Comparison of ENCODE assay signal across 29 cellular contexts in genomic region chr3:67388738-67389137, GRCh38.
DNase-seq lines count a peak whose midpoint lies in the region; ATAC-seq and TF ChIP-seq lines count a peak whose summit lies in the region.
"Had no signal": no experiment of that assay in that cellular context is flagged by ENCODE, and none has a peak within 500 bp of the region (broad histone marks: within the 10 kb centered on the region; RNA-seq: fewer than 3 reads in every experiment).

No MANE protein-coding gene starts in this region.

- DNase-seq in stimulated activated naive CD8-positive, alpha-beta T cell treated with anti-CD3 and anti-CD28 coated beads, Interleukin-15, Interleukin-2, amounts not matched to agents 100 U/mL and 50 U/mL, for 24 hours, result no peak
- no peak for DNase-seq in stimulated activated naive CD8-positive, alpha-beta T cell treated with anti-CD3 and anti-CD28 coated beads, Interleukin-15, amount 100 ng/mL, for 72 hours
- DNase-seq in endodermal cell, result no peak
- no peak for DNase-seq in HPDE6-E6E7 (ENCODE audit: extremely low spot score)
- DNase-seq: ACHN; activated CD4-positive, alpha-beta T cell treated with anti-CD3 and anti-CD28 coated beads for 1 hour; activated gamma-delta T cell treated with Interleukin-2 at 50 U/mL for 16 hours; amniotic stem cell; BE2C; cerebellar nuclear complex; COR-L47; GM23248; heart right ventricle; left ventricle myocardium inferior; mesenchymal stem cell; NCI-H1436 treated with DMSO at 0.1 percent for 48 hours; NCI-H226; NCI-H526 treated with DMSO at 0.1 percent for 48 hours; posterior cingulate gyrus; right cardiac atrium; stimulated activated CD4-positive, alpha-beta T cell treated with anti-CD3 and anti-CD28 coated beads, Interleukin-1b, Interleukin-23, amount 100 ng/mL, for 48 hours; SW 1271; thyroid gland; uterus had no signal

- no peak overlapping the region for H3K4me3 ChIP-seq in endodermal cell (ENCODE audit: low read length)
- H3K4me3 ChIP-seq: GM23248, heart right ventricle, left ventricle myocardium inferior, thyroid gland, uterus had no signal

- H3K4me3 Mint-ChIP-seq in stimulated activated naive CD8-positive, alpha-beta T cell treated with anti-CD3 and anti-CD28 coated beads, Interleukin-15, amount 100 ng/mL, for 72 hours, result peak overlapping the region in 1 of 2 donors; percentile 0
- no peak overlapping the region for H3K4me3 Mint-ChIP-seq in activated T-helper 17 cell treated with anti-CD3 and anti-CD28 coated beads, Interleukin-2, amount 50 U/mL, for 72 hours
- no peak overlapping the region for H3K4me3 Mint-ChIP-seq in endodermal cell
- H3K4me3 Mint-ChIP-seq: brain had no signal

- peaks cover 25% of the 10 kb centered on the region for H3K4me1 Mint-ChIP-seq in stimulated activated naive CD8-positive, alpha-beta T cell treated with anti-CD3 and anti-CD28 coated beads, Interleukin-15, amount 100 ng/mL, for 72 hours
- H3K4me1 Mint-ChIP-seq in activated T-helper 17 cell treated with anti-CD3 and anti-CD28 coated beads, Interleukin-2, amount 50 U/mL, for 72 hours, result peaks cover 23% of the 10 kb centered on the region
- peaks cover 10% of the 10 kb centered on the region for H3K4me1 Mint-ChIP-seq in endodermal cell

- ATAC-seq in stimulated activated naive CD8-positive, alpha-beta T cell treated with anti-CD3 and anti-CD28 coated beads, Interleukin-15, Interleukin-2, amounts not matched to agents 100 U/mL and 50 U/mL, for 24 hours, result peak; percentile 39
- ATAC-seq in stimulated activated naive CD8-positive, alpha-beta T cell treated with anti-CD3 and anti-CD28 coated beads, Interleukin-15, amount 100 ng/mL, for 72 hours, result no peak
- peak; percentile 3 for ATAC-seq in HG02610 (IDR thresholded peaks at IDR 0.05; ENCODE audit: unreplicated experiment)
- peak; percentile 62 for ATAC-seq in activated T-helper 17 cell treated with anti-CD3 and anti-CD28 coated beads, Interleukin-2, amount 50 U/mL, for 72 hours (replicated peaks)
- ATAC-seq in HG03354 (IDR thresholded peaks at IDR 0.05; ENCODE audit: poor library complexity, severe bottlenecking, unreplicated experiment), result no peak
- ATAC-seq: heart right ventricle, HepG2, right cardiac atrium had no signal

- peaks cover 18 to 21% of the 10 kb centered on the region in 2 donors for H3K9me3 Mint-ChIP-seq in stimulated activated naive CD8-positive, alpha-beta T cell treated with anti-CD3 and anti-CD28 coated beads, Interleukin-15, amount 100 ng/mL, for 72 hours
- peaks cover 5% of the 10 kb centered on the region for H3K9me3 Mint-ChIP-seq in activated T-helper 17 cell treated with anti-CD3 and anti-CD28 coated beads, Interleukin-2, amount 50 U/mL, for 72 hours
- H3K9me3 Mint-ChIP-seq in endodermal cell, result peaks cover 13% of the 10 kb centered on the region

- H3K27ac ChIP-seq in endodermal cell (ENCODE audit: low read depth, low read length), result no peak overlapping the region
- H3K27ac ChIP-seq: GM23248, heart right ventricle, left ventricle myocardium inferior, thyroid gland, uterus had no signal

- no peaks in the 10 kb centered on the region for H3K36me3 ChIP-seq in endodermal cell (ENCODE audit: control insufficient read depth, insufficient read depth, low read length)
- H3K36me3 ChIP-seq: BE2C, thyroid gland, uterus had no signal

- H3K9me3 ChIP-seq in endodermal cell (ENCODE audit: control insufficient read depth, low read length), result peaks cover 8% of the 10 kb centered on the region
- H3K9me3 ChIP-seq: BE2C, heart right ventricle, left ventricle myocardium inferior, thyroid gland, uterus had no signal

- no peaks in the 10 kb centered on the region for H3K27me3 Mint-ChIP-seq in stimulated activated naive CD8-positive, alpha-beta T cell treated with anti-CD3 and anti-CD28 coated beads, Interleukin-15, amount 100 ng/mL, for 72 hours
- H3K27me3 Mint-ChIP-seq in activated T-helper 17 cell treated with anti-CD3 and anti-CD28 coated beads, Interleukin-2, amount 50 U/mL, for 72 hours, result no peaks in the 10 kb centered on the region
- H3K27me3 Mint-ChIP-seq in endodermal cell (ENCODE audit: insufficient read depth), result peaks cover 8% of the 10 kb centered on the region

- peaks cover 4% of the 10 kb centered on the region for H3K4me1 ChIP-seq in endodermal cell (ENCODE audit: control insufficient read depth, insufficient read depth, low read length)
- H3K4me1 ChIP-seq: BE2C, thyroid gland, uterus had no signal

- no peak overlapping the region for H3K9ac ChIP-seq in endodermal cell (ENCODE audit: extremely low read depth, low read length, poor library complexity, severe bottlenecking)
- H3K9ac ChIP-seq: GM23248 had no signal

- 93 to 100% methylated on average over 3 of the region's 3 CpGs for WGBS in endodermal cell (ENCODE audit: insufficient coverage in 1 of 2, insufficient read length in 1 of 2), 2 experiments

- no peak overlapping the region for H3K27ac Mint-ChIP-seq in stimulated activated naive CD8-positive, alpha-beta T cell treated with anti-CD3 and anti-CD28 coated beads, Interleukin-15, amount 100 ng/mL, for 72 hours
- H3K27ac Mint-ChIP-seq in activated T-helper 17 cell treated with anti-CD3 and anti-CD28 coated beads, Interleukin-2, amount 50 U/mL, for 72 hours, result peak overlapping the region; percentile 24
- H3K27ac Mint-ChIP-seq in endodermal cell, result no peak overlapping the region
- H3K27ac Mint-ChIP-seq: brain had no signal

- H3K27me3 ChIP-seq in endodermal cell (ENCODE audit: control insufficient read depth, insufficient read depth, low read length, poor library complexity, severe bottlenecking), result no peaks in the 10 kb centered on the region
- H3K27me3 ChIP-seq: BE2C, heart right ventricle, thyroid gland, uterus had no signal

- H3K36me3 Mint-ChIP-seq in activated T-helper 17 cell treated with anti-CD3 and anti-CD28 coated beads, Interleukin-2, amount 50 U/mL, for 72 hours (ENCODE audit: low read depth), result peaks cover 59% of the 10 kb centered on the region
- peaks cover 19% of the 10 kb centered on the region for H3K36me3 Mint-ChIP-seq in endodermal cell (ENCODE audit: low read depth)

- no peak for TF ChIP-seq CTCF in endodermal cell (conservative IDR thresholded peaks at IDR 0.05)

Comparison
In these comparisons a context has a peak if more than half of its experiments do, and no peak if none do; other contexts are left out.
1. ATAC-seq: peak in stimulated activated naive CD8-positive, alpha-beta T cell treated with anti-CD3 and anti-CD28 coated beads, Interleukin-15, Interleukin-2, amounts not matched to agents 100 U/mL and 50 U/mL, for 24 hours (single experiment), HG02610 (single experiment) and activated T-helper 17 cell treated with anti-CD3 and anti-CD28 coated beads, Interleukin-2, amount 50 U/mL, for 72 hours (single experiment); none in stimulated activated naive CD8-positive, alpha-beta T cell treated with anti-CD3 and anti-CD28 coated beads, Interleukin-15, amount 100 ng/mL, for 72 hours (single experiment) and HG03354 (single experiment).